9 cellular contexts compared by ENCODE assay signal in the genomic region with DNA sequence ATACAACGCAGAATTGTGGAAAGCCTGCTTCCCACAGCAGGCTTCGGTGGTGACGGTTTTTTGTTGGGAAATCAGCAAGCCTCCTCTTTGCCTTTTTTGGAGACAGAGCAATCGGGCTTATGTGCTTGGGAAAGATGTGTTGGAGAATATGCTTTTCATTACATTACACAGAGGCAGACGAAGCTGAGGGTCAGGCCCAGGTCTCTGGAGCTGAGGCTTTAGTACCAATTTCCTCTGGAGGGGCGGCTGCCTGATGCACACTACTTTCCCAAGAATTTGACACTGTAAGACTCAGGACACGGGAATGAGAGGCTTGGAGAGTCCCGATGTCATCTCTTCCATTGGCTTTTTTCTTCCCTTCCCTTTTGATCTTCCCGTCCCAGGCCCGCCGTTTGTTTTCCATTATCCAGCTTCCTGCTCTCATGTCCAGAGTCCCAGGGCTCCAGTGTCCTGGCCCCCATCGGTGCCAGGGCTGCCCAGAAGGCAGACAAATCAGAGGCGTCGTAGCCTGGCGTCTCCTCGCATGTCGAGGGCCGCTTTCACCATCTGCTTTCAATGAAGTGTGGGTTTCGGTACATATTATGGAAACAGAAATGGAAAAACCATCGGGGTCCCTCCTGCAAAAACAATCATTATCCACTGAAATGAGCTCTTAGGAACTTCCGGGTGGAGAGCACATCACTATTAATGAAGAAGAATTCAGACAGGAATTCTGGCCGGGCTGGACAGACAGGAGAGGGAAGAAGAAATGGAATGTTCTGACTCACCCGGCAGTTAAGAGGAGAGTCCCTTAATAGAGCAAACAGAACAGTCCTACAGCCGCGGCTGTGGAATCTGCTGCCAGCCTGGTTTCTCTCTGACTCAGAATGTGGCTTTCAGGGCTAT.
DNase-seq lines count a peak whose midpoint lies in the region; ATAC-seq and TF ChIP-seq lines count a peak whose summit lies in the region.
"Had no signal": no experiment of that assay in that cellular context is flagged by ENCODE, and none has a peak within 500 bp of the region (broad histone marks: within the 10 kb centered on the region; RNA-seq: fewer than 3 reads in every experiment).

No MANE protein-coding gene starts in this region.

- H3K9me3 ChIP-seq in osteoblast (ENCODE audit: low read depth, low read length): no peaks in the 10 kb centered on the region

- peak; percentile 97 for DNase-seq in AG10803 (ENCODE audit: low read depth)
- peak; percentile 83 for DNase-seq in M059J (ENCODE audit: low read depth)
- DNase-seq in epithelial cell of proximal tubule (ENCODE audit: low read depth): peak; percentile 38
- peak; percentile 90 for DNase-seq in osteoblast (ENCODE audit: insufficient read length, low spot score, missing footprints)
- no peak for DNase-seq in NCI-H345 treated with DMSO at 0.1 percent for 48 hours (lab: John Stamatoyannopoulos, UW; ENCODE audit: unreplicated experiment)
- DNase-seq in left lobe of liver (ENCODE audit: low spot score): no peak
- no peak for DNase-seq in GM20000 (ENCODE audit: low spot score)
- DNase-seq: NCI-H748 treated with DMSO at 0.1 percent for 48 hours had no signal

- peak overlapping the region; percentile 42 for H2AFZ ChIP-seq in osteoblast (ENCODE audit: low read length)

- no peaks in the 10 kb centered on the region for H3K36me3 ChIP-seq in osteoblast (ENCODE audit: insufficient read depth, low read length)

- H4K20me1 ChIP-seq in osteoblast (ENCODE audit: insufficient read depth, low read length): no peaks in the 10 kb centered on the region

- H3K4me1 ChIP-seq in osteoblast (ENCODE audit: insufficient read depth, low read length): peaks cover 65% of the 10 kb centered on the region

- no peaks in the 10 kb centered on the region for H3K79me2 ChIP-seq in osteoblast (ENCODE audit: insufficient read depth, low read length)

- peak overlapping the region; percentile 62 for H3K4me2 ChIP-seq in osteoblast (ENCODE audit: insufficient read depth, low read length)

- no peak for ATAC-seq in GM18517 (IDR thresholded peaks at IDR 0.05; ENCODE audit: unreplicated experiment)
- ATAC-seq in left lobe of liver: no peak

- TF ChIP-seq CTCF in AG10803 (conservative IDR thresholded peaks at IDR 0.05; ENCODE audit: low read length) (no peak), epithelial cell of proximal tubule (conservative IDR thresholded peaks at IDR 0.05; ENCODE audit: low read depth, low read length) (no peak), osteoblast (IDR thresholded peaks at IDR 0.05; ENCODE audit: extremely low read depth, low read depth, low read length) (no peak), GM20000 (IDR thresholded peaks at IDR 0.05; ENCODE audit: extremely low read depth, missing control alignments) (no peak)

- peak overlapping the region; percentile 92 for H3K27ac ChIP-seq in osteoblast (ENCODE audit: low read depth, low read length)

- H3K4me3 ChIP-seq in AG10803 (ENCODE audit: low read length): peak overlapping the region; percentile 26
- no peak overlapping the region for H3K4me3 ChIP-seq in epithelial cell of proximal tubule (ENCODE audit: low read depth, low read length)
- H3K4me3 ChIP-seq in osteoblast (ENCODE audit: insufficient read depth, low read length): peak overlapping the region; percentile 46

- no peaks in the 10 kb centered on the region for H3K27me3 ChIP-seq in osteoblast (ENCODE audit: insufficient read depth, low read length)

Comparison
In these comparisons a context has a peak if more than half of its experiments do, and no peak if none do; other contexts are left out.
1. DNase-seq: peak in AG10803 (single experiment), M059J (single experiment), epithelial cell of proximal tubule (single experiment) and osteoblast (single experiment); none in NCI-H345 treated with DMSO at 0.1 percent for 48 hours (single experiment), left lobe of liver (single experiment) and GM20000 (single experiment).